In genomic region chr10:57823398-57823797, GRCh38 we compare ENCODE assay signal across 25 cellular contexts.
"Had no signal": no experiment of that assay in that cellular context is flagged by ENCODE, and none has a peak within 500 bp of the region (broad histone marks: within the 10 kb centered on the region; RNA-seq: fewer than 3 reads in every experiment).

No MANE protein-coding gene starts in this region.

- H3K27ac ChIP-seq: colonic mucosa, epithelial cell of prostate, esophagus squamous epithelium, gastrocnemius medialis, heart right ventricle, left ventricle myocardium inferior, lower lobe of right lung had no signal

- H3K4me1 ChIP-seq: colonic mucosa, esophagus squamous epithelium, gastrocnemius medialis, heart right ventricle, left ventricle myocardium inferior, lower lobe of right lung had no signal

- H3K4me3 ChIP-seq: colonic mucosa, esophagus squamous epithelium, gastrocnemius medialis, heart right ventricle, left ventricle myocardium inferior, lower lobe of right lung, mucosa of descending colon had no signal

- H3K9me3 ChIP-seq: colonic mucosa, left ventricle myocardium inferior, lower lobe of right lung, mucosa of descending colon had no signal

- ATAC-seq: effector memory CD8-positive, alpha-beta T cell; esophagus mucosa; gastrocnemius medialis; heart right ventricle; lower lobe of right lung had no signal

- H3K27me3 ChIP-seq: colonic mucosa, esophagus squamous epithelium, gastrocnemius medialis, heart right ventricle had no signal

- DNase-seq: colonic mucosa; cortex of kidney; effector CD8-positive, alpha-beta T cell; effector memory CD8-positive, alpha-beta T cell; endodermal cell; erythroblast; esophagus squamous epithelium; foreskin fibroblast; foreskin melanocyte; gastrocnemius medialis; glutamatergic neuron; head of caudate nucleus; heart right ventricle; hypothalamus; immature natural killer cell; islet precursor cell; kidney; kidney glomerular epithelial cell; left ventricle myocardium inferior; lower lobe of right lung; mesenchymal stem cell; naive B cell had no signal

- H3K36me3 ChIP-seq: colonic mucosa, esophagus squamous epithelium, gastrocnemius medialis, heart right ventricle, left ventricle myocardium inferior, lower lobe of right lung had no signal
